24 cellular contexts compared by ENCODE assay signal in genomic region chr16:5622234-5622884, GRCh38.
DNase-seq lines count a peak whose midpoint lies in the region; ATAC-seq, FAIRE-seq and TF ChIP-seq lines count a peak whose summit lies in the region.
"Had no signal": no experiment of that assay in that cellular context is flagged by ENCODE, and none has a peak within 500 bp of the region (broad histone marks: within the 10 kb centered on the region; RNA-seq: fewer than 3 reads in every experiment).

No MANE protein-coding gene starts in this region.

- CTCF ChIA-PET in K562 (lab: Yijun Ruan, JAX; ENCODE audit: low intra/inter-chr PET ratio) = no interaction called here
- CTCF ChIA-PET in activated CD4-positive, alpha-beta memory T cell treated with anti-CD3 and anti-CD28 coated beads, Interleukin-2, amount 10 ng/mL, durations not matched to agents 7 days and 5 days (lab: Charles Lee) = no interaction called here

- H2AFZ ChIP-seq in K562 (ENCODE audit: low read depth, low read length) (no peak overlapping the region), smooth muscle cell (ENCODE audit: low read depth) (no peak overlapping the region)

- no peaks in the 10 kb centered on the region for H3K4me1 ChIP-seq in K562 (replicated peaks in 1 of 2; ENCODE audit: control insufficient read depth in 2 of 2, insufficient read depth in 2 of 2, low read length in 2 of 2)
- no peaks in the 10 kb centered on the region for H3K4me1 ChIP-seq in left lung
- H3K4me1 ChIP-seq in smooth muscle cell (ENCODE audit: low read depth) = no peaks in the 10 kb centered on the region
- H3K4me1 ChIP-seq: BLaER1, Caco-2 had no signal

- no peaks in the 10 kb centered on the region for H3F3A ChIP-seq in smooth muscle cell (ENCODE audit: low read depth)

- no peak overlapping the region for H3K9ac ChIP-seq in K562 (ENCODE audit: insufficient read depth in 1 of 2, low read depth in 2 of 2, low read length in 2 of 2)
- H3K9ac ChIP-seq in smooth muscle cell (ENCODE audit: low read depth) = no peak overlapping the region
- H3K9ac ChIP-seq: BLaER1 had no signal

- H3K9me1 ChIP-seq in K562 (ENCODE audit: control insufficient read depth, insufficient read depth, low read length) = no peaks in the 10 kb centered on the region

- no peaks in the 10 kb centered on the region for H3K4me1 Mint-ChIP-seq in activated CD4-positive, alpha-beta memory T cell treated with anti-CD3 and anti-CD28 coated beads, Interleukin-2, amount 10 ng/mL, durations not matched to agents 7 days and 5 days

- H3K79me2 ChIP-seq in K562 (ENCODE audit: control insufficient read depth, insufficient read depth, low read length) = no peaks in the 10 kb centered on the region
- no peaks in the 10 kb centered on the region for H3K79me2 ChIP-seq in smooth muscle cell (ENCODE audit: low read depth)

- H4K20me1 ChIP-seq in K562 (replicated peaks; ENCODE audit: control insufficient read depth, insufficient read depth, low read length) = no peaks in the 10 kb centered on the region
- no peaks in the 10 kb centered on the region for H4K20me1 ChIP-seq in smooth muscle cell (ENCODE audit: low read depth)
- H4K20me1 ChIP-seq: BLaER1 had no signal

- intact Hi-C loops in K562 (cut with micrococcal nuclease) = no loop called here
- intact Hi-C loops in left lung (cut with DNase I) = no loop called here

- H3K9me3 Mint-ChIP-seq in activated CD4-positive, alpha-beta memory T cell treated with anti-CD3 and anti-CD28 coated beads, Interleukin-2, amount 10 ng/mL, durations not matched to agents 7 days and 5 days = peaks cover 15% of the 10 kb centered on the region

- BruUV-seq in K562 (replicated peaks; lab: Mats Ljungman, UMichigan) = no TSS peak

- H3K27ac ChIP-seq in K562 (ENCODE audit: extremely low read depth, low read depth, low read length) = no peak overlapping the region
- H3K27ac ChIP-seq in left lung = no peak overlapping the region
- no peak overlapping the region for H3K27ac ChIP-seq in smooth muscle cell (ENCODE audit: low read depth)
- H3K27ac ChIP-seq: BLaER1, C4-2B had no signal

- in situ Hi-C loops in K562 (cut with MboI) = loop anchor here (25.0 kb wide), 1 partner anchor 385 kb away; no protein-coding TSS in a partner anchor

- H3K36me3 Mint-ChIP-seq in activated CD4-positive, alpha-beta memory T cell treated with anti-CD3 and anti-CD28 coated beads, Interleukin-2, amount 10 ng/mL, durations not matched to agents 7 days and 5 days (ENCODE audit: low read depth) = no peaks in the 10 kb centered on the region
- H3K36me3 Mint-ChIP-seq: CD8-positive, alpha-beta T cell had no signal

- no peaks in the 10 kb centered on the region for H3K9me3 ChIP-seq in K562 (replicated peaks; ENCODE audit: control insufficient read depth, insufficient read depth, low read depth, low read length)
- H3K9me3 ChIP-seq in left lung = peaks cover 0 to 3% of the 10 kb centered on the region in 2 donors
- no peaks in the 10 kb centered on the region for H3K9me3 ChIP-seq in smooth muscle cell (replicated peaks; ENCODE audit: low read depth)
- H3K9me3 ChIP-seq: BE2C, Caco-2 had no signal

- no peak for FAIRE-seq in K562 (lab: Jason Lieb, UNC)
- FAIRE-seq: A204.1, D721Med, G401.6, GM12891, GM19239 had no signal

- H3K27me3 ChIP-seq in K562 (ENCODE audit: control insufficient read depth in 2 of 2, insufficient read depth in 2 of 2, low read length in 2 of 2) (peaks cover 0 to 23% of the 10 kb centered on the region in 2 experiments; a peak in 4 of 5 replicates), left lung (peaks cover 0 to 21% of the 10 kb centered on the region in 2 donors), smooth muscle cell (ENCODE audit: low read depth) (peaks cover 8% of the 10 kb centered on the region)
- H3K27me3 ChIP-seq: BE2C, BLaER1 had no signal

- TF ChIP-seq EP300 in K562 (IDR thresholded peaks at IDR 0.05; ENCODE audit: low read length) = no peak

- H3K4me3 ChIP-seq in K562 (no peak overlapping the region), left lung (no peak overlapping the region), smooth muscle cell (no peak overlapping the region)
- H3K4me3 ChIP-seq: BLaER1 had no signal

- H3K36me3 ChIP-seq in K562 (ENCODE audit: control insufficient read depth, insufficient read depth, low read length) (no peaks in the 10 kb centered on the region), left lung (no peaks in the 10 kb centered on the region), smooth muscle cell (ENCODE audit: low read depth) (no peaks in the 10 kb centered on the region)
- H3K36me3 ChIP-seq: BE2C, BLaER1 had no signal

- H3K4me2 ChIP-seq in K562 (ENCODE audit: insufficient read depth, low read length) (no peak overlapping the region), smooth muscle cell (no peak overlapping the region)
- H3K4me2 ChIP-seq: BLaER1 had no signal

- WGBS in K562 (ENCODE audit: insufficient coverage, low coverage, missing lambda C conversion rate) = 5% methylated on average over 9 of the region's 9 CpGs
- 94% methylated on average over 9 of the region's 9 CpGs for WGBS in smooth muscle cell (ENCODE audit: low lambda C conversion rate)

- no peak for ATAC-seq in K562
- ATAC-seq in left lung = peak; percentile 51
- ATAC-seq: CD8-positive, alpha-beta T cell had no signal

- no peak overlapping the region for H3K4me3 Mint-ChIP-seq in activated CD4-positive, alpha-beta memory T cell treated with anti-CD3 and anti-CD28 coated beads, Interleukin-2, amount 10 ng/mL, durations not matched to agents 7 days and 5 days
- H3K4me3 Mint-ChIP-seq: CD4-positive, alpha-beta T cell; CD8-positive, alpha-beta T cell had no signal

- no peak overlapping the region for H3K27ac Mint-ChIP-seq in activated CD4-positive, alpha-beta memory T cell treated with anti-CD3 and anti-CD28 coated beads, Interleukin-2, amount 10 ng/mL, durations not matched to agents 7 days and 5 days
- H3K27ac Mint-ChIP-seq: CD4-positive, alpha-beta T cell; CD8-positive, alpha-beta T cell had no signal

- no peaks in the 10 kb centered on the region for H3K27me3 Mint-ChIP-seq in activated CD4-positive, alpha-beta memory T cell treated with anti-CD3 and anti-CD28 coated beads, Interleukin-2, amount 10 ng/mL, durations not matched to agents 7 days and 5 days

- no peak for TF ChIP-seq RAD21 in K562 (CRISPR knock-in tag; conservative IDR thresholded peaks at IDR 0.05 in 1 of 2, IDR thresholded peaks at IDR 0.05 in 1 of 2)

- TF ChIP-seq POLR2A in K562 (conservative IDR thresholded peaks at IDR 0.05) = no peak

- no peak for TF ChIP-seq CTCF in K562 (IDR thresholded peaks at IDR 0.05 in 2 of 3, conservative IDR thresholded peaks at IDR 0.05 in 1 of 3; ENCODE audit: insufficient read depth in 2 of 3, low read depth in 1 of 3, low read length in 3 of 3)
- TF ChIP-seq CTCF in left lung (IDR thresholded peaks at IDR 0.05) = no peak
- TF ChIP-seq CTCF in smooth muscle cell (IDR thresholded peaks at IDR 0.05; ENCODE audit: borderline replicate concordance, insufficient read depth, poor library complexity, severe bottlenecking) = no peak

- DNase-seq in K562 (ENCODE audit: extremely low read depth in 1 of 4, low spot score in 3 of 4) = no peak
- DNase-seq in kidney glomerular epithelial cell (lab: John Stamatoyannopoulos, UW) = peak; percentile 71
- DNase-seq in left lung = no peak
- peak; percentile 34 for DNase-seq in mucosa of gallbladder (ENCODE audit: low spot score)
- no peak for DNase-seq in smooth muscle cell (lab: John Stamatoyannopoulos, UW; ENCODE audit: unreplicated experiment)
- DNase-seq in C1 segment of cervical spinal cord (lab: John Stamatoyannopoulos, UW) = no peak
- no peak for DNase-seq in activated CD4-positive, alpha-beta memory T cell treated with anti-CD3 and anti-CD28 coated beads, Interleukin-2, amount 10 ng/mL, durations not matched to agents 7 days and 5 days
- no peak for DNase-seq in NCI-H345 treated with DMSO at 0.1 percent for 48 hours (lab: John Stamatoyannopoulos, UW; ENCODE audit: unreplicated experiment)
- DNase-seq: 8988T; ACHN; Caco-2; Calu3; CD4-positive, alpha-beta T cell; CD8-positive, alpha-beta T cell; DMS79 treated with DMSO at 0.1 percent for 48 hours; GF-D8 had no signal

- POLR2A ChIA-PET in K562 (lab: Yijun Ruan, JAX) = no interaction called here
- POLR2A ChIA-PET in activated CD4-positive, alpha-beta memory T cell treated with anti-CD3 and anti-CD28 coated beads, Interleukin-2, amount 10 ng/mL, durations not matched to agents 7 days and 5 days (lab: Charles Lee) = no interaction called here

Comparison
In these comparisons a context has a peak if more than half of its experiments do, and no peak if none do; other contexts are left out.
1. DNase-seq: peak in kidney glomerular epithelial cell (single experiment) and mucosa of gallbladder (single experiment); none in K562 (0 of 4), left lung (0 of 2), smooth muscle cell (single experiment), C1 segment of cervical spinal cord (0 of 14), activated CD4-positive, alpha-beta memory T cell treated with anti-CD3 and anti-CD28 coated beads, Interleukin-2, amount 10 ng/mL, durations not matched to agents 7 days and 5 days (single experiment) and NCI-H345 treated with DMSO at 0.1 percent for 48 hours (single experiment).